Comparison of ENCODE assay signal across 22 cellular contexts in the genomic region with DNA sequence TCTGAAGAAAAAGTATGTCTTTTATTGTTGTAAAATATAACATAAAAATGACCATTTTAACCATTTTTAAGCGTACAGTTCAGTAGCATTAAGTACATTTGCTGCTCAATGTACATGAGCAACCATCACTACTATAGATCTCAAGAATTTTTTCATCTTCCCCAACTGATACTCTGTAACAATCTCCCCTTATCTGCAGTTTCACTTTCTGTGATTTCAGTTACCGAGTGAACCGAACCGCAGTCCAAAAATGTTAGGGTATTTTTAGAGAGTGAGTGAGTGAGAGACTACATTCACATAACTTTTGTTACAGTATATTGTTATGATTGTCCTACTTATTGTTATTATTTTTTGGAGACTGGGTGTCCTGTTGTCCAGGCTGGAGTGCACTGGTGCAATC. TPM values are rescaled to one million over a fixed set of nuclear protein-coding genes. Genes with fewer than 3 reads are reported as not detected.
DNase-seq lines count a peak whose midpoint lies in the region; ATAC-seq and TF ChIP-seq lines count a peak whose summit lies in the region.
"Had no signal": no experiment of that assay in that cellular context is flagged by ENCODE, and none has a peak within 500 bp of the region (broad histone marks: within the 10 kb centered on the region; RNA-seq: fewer than 3 reads in every experiment).

No MANE protein-coding gene starts in this region.

- no peaks in the 10 kb centered on the region for H3K36me3 ChIP-seq in osteoblast (ENCODE audit: insufficient read depth, low read length)
- H3K36me3 ChIP-seq: adrenal gland; BLaER1 treated with 17β-estradiol and CSF1 and Interleukin-3, amounts not matched to agents 10 nM and 100 nM; brain microvascular endothelial cell had no signal

- H3K79me2 ChIP-seq in osteoblast (ENCODE audit: insufficient read depth, low read length), result no peaks in the 10 kb centered on the region

- TF ChIP-seq CTCF in osteoblast (IDR thresholded peaks at IDR 0.05; ENCODE audit: extremely low read depth, low read depth, low read length), result no peak

- H2AFZ ChIP-seq in osteoblast (ENCODE audit: low read length), result no peak overlapping the region

- H4K20me1 ChIP-seq in osteoblast (ENCODE audit: insufficient read depth, low read length), result no peaks in the 10 kb centered on the region
- H4K20me1 ChIP-seq: BLaER1 treated with 17β-estradiol and CSF1 and Interleukin-3, amounts not matched to agents 10 nM and 100 nM had no signal

- peak overlapping the region; percentile 49 for H3K4me2 ChIP-seq in osteoblast (ENCODE audit: insufficient read depth, low read length)
- H3K4me2 ChIP-seq: BLaER1 treated with 17β-estradiol and CSF1 and Interleukin-3, amounts not matched to agents 10 nM and 100 nM had no signal

- H3K4me3 ChIP-seq in osteoblast (ENCODE audit: insufficient read depth, low read length), result no peak overlapping the region
- H3K4me3 ChIP-seq: adrenal gland; BLaER1 treated with 17β-estradiol and CSF1 and Interleukin-3, amounts not matched to agents 10 nM and 100 nM; K562; psoas muscle had no signal

- H3K27me3 ChIP-seq in osteoblast (ENCODE audit: insufficient read depth, low read length), result no peaks in the 10 kb centered on the region
- H3K27me3 ChIP-seq: adrenal gland; BLaER1 treated with 17β-estradiol and CSF1 and Interleukin-3, amounts not matched to agents 10 nM and 100 nM; brain microvascular endothelial cell had no signal

- H3K4me1 ChIP-seq in osteoblast (ENCODE audit: insufficient read depth, low read length), result no peaks in the 10 kb centered on the region
- H3K4me1 ChIP-seq: adrenal gland; BLaER1 treated with 17β-estradiol and CSF1 and Interleukin-3, amounts not matched to agents 10 nM and 100 nM; Caco-2; psoas muscle had no signal

- H3K27ac ChIP-seq in osteoblast (ENCODE audit: low read depth, low read length), result no peak overlapping the region
- H3K27ac ChIP-seq: adrenal gland; BLaER1 treated with 17β-estradiol and CSF1 and Interleukin-3, amounts not matched to agents 10 nM and 100 nM; brain microvascular endothelial cell; psoas muscle had no signal

- ATAC-seq in GM18868 (IDR thresholded peaks at IDR 0.05; ENCODE audit: unreplicated experiment), result peak; percentile 94
- ATAC-seq in HG02798 (IDR thresholded peaks at IDR 0.05; ENCODE audit: poor library complexity, unreplicated experiment), result peak; percentile 92
- ATAC-seq in HG03565 (IDR thresholded peaks at IDR 0.05; ENCODE audit: unreplicated experiment), result peak; percentile 87
- ATAC-seq: activated CD8-positive, alpha-beta T cell treated with anti-CD3 and anti-CD28 coated beads, Interleukin-2, amount 10 ng/mL, durations not matched to agents 7 days and 5 days; K562; psoas muscle had no signal

- no peaks in the 10 kb centered on the region for H3K9me3 ChIP-seq in osteoblast (ENCODE audit: low read depth, low read length)
- H3K9me3 ChIP-seq: adrenal gland; BLaER1 treated with 17β-estradiol and CSF1 and Interleukin-3, amounts not matched to agents 10 nM and 100 nM; Caco-2; psoas muscle had no signal

- DNase-seq in osteoblast (ENCODE audit: insufficient read length, low spot score, missing footprints) (no peak), NCI-H1930 (lab: John Stamatoyannopoulos, UW) (no peak)
- DNase-seq in activated CD8-positive, alpha-beta memory T cell treated with anti-CD3 and anti-CD28 coated beads, Interleukin-2, amount 50 U/mL, for 48 hours, result no peak
- no peak for DNase-seq in stimulated activated CD4-positive, alpha-beta T cell treated with anti-CD3 and anti-CD28 coated beads, Interleukin-1b, Interleukin-23, amount 100 ng/mL, for 48 hours
- DNase-seq: activated B cell treated with CpG ODN at 0.5 μM for 24 hours; activated CD8-positive, alpha-beta T cell treated with anti-CD3 and anti-CD28 coated beads, Interleukin-2, amount 10 ng/mL, durations not matched to agents 7 days and 5 days; activated T-cell treated with anti-CD3 and anti-CD28 coated beads, Interleukin-2, amount 50 U/mL, for 1 hour; adrenal gland; brain microvascular endothelial cell; Caco-2; DMS79 treated with DMSO at 0.1 percent for 48 hours; head of caudate nucleus; mammary epithelial cell; NCI-H1436; NCI-H2171 treated with DMSO at 0.1 percent for 48 hours; NCI-H524 treated with DMSO at 0.1 percent for 48 hours; psoas muscle had no signal

RNA-seq across cellular contexts. Expression of a gene that starts 9.0 kb away (rescaled TPM):
- 26.1 and 31.2 TPM in 2 replicates for total RNA-seq in osteoblast
